Comparison of ENCODE assay signal across 24 cellular contexts in genomic region chrX:136572030-136572429, GRCh38. TPM values are rescaled to one million over a fixed set of nuclear protein-coding genes. Genes with fewer than 3 reads are reported as not detected.
DNase-seq lines count a peak whose midpoint lies in the region; ATAC-seq, FAIRE-seq and TF ChIP-seq lines count a peak whose summit lies in the region.
"Had no signal": no experiment of that assay in that cellular context is flagged by ENCODE, and none has a peak within 500 bp of the region (broad histone marks: within the 10 kb centered on the region; RNA-seq: fewer than 3 reads in every experiment).

No MANE protein-coding gene starts in this region.

- POLR2A ChIA-PET in activated CD4-positive, alpha-beta T cell treated with anti-CD3 and anti-CD28 coated beads, Interleukin-2, amount 10 ng/mL, durations not matched to agents 7 days and 5 days (lab: Charles Lee) = no interaction called here
- POLR2A ChIA-PET in SK-N-SH (lab: Yijun Ruan, JAX) = no interaction called here

- TF ChIP-seq CTCF in OCI-LY3 (IDR thresholded peaks at IDR 0.05; ENCODE audit: low read depth, low read length) (peak; percentile 38), SK-N-SH (IDR thresholded peaks at IDR 0.05) (no peak)

- no peaks in the 10 kb centered on the region for H3K36me3 Mint-ChIP-seq in activated CD4-positive, alpha-beta T cell treated with anti-CD3 and anti-CD28 coated beads, Interleukin-2, amount 10 ng/mL, durations not matched to agents 7 days and 5 days (ENCODE audit: low read depth)
- H3K36me3 Mint-ChIP-seq: naive B cell; stimulated activated naive B cell treated with anti-CD40 and anti-IgM and Interleukin-4, amounts not matched to agents 10 μg/mL and 1 μg/mL and 100 μg/mL, for 72 hours had no signal

- H3K27me3 ChIP-seq in OCI-LY3 (ENCODE audit: low read depth, low read length) (no peaks in the 10 kb centered on the region), SK-N-SH (ENCODE audit: insufficient read depth) (no peaks in the 10 kb centered on the region)
- H3K27me3 ChIP-seq: tibial nerve had no signal

- no peaks in the 10 kb centered on the region for H4K20me1 ChIP-seq in OCI-LY3 (ENCODE audit: insufficient read depth, low read length)
- no peaks in the 10 kb centered on the region for H4K20me1 ChIP-seq in SK-N-SH (ENCODE audit: insufficient read depth)

- 15% methylated on average over 2 of the region's 2 CpGs for WGBS in SK-N-SH (ENCODE audit: low lambda C conversion rate)

- H3K4me3 Mint-ChIP-seq in activated CD4-positive, alpha-beta T cell treated with anti-CD3 and anti-CD28 coated beads, Interleukin-2, amount 10 ng/mL, durations not matched to agents 7 days and 5 days = no peak overlapping the region
- H3K4me3 Mint-ChIP-seq: naive B cell; stimulated activated naive B cell treated with anti-CD40 and anti-IgM and Interleukin-4, amounts not matched to agents 10 μg/mL and 1 μg/mL and 100 μg/mL, for 72 hours had no signal

- CTCF ChIA-PET in activated CD4-positive, alpha-beta T cell treated with anti-CD3 and anti-CD28 coated beads, Interleukin-2, amount 10 ng/mL, durations not matched to agents 7 days and 5 days (lab: Charles Lee) = interaction anchor here (0.8 to 0.9 kb wide), 2 partner anchors 8 to 16 kb away, joined by 3 read pairs; no protein-coding TSS in a partner anchor
- CTCF ChIA-PET in SK-N-SH (lab: Yijun Ruan, JAX) = interaction anchor here (1.0 kb wide), 1 partner anchor 8 kb away, joined by 3 read pairs; no protein-coding TSS in a partner anchor

- peak overlapping the region; percentile 8; the same call in 1 of the 2 replicates for H3K4me2 ChIP-seq in OCI-LY3 (ENCODE audit: low read length)
- H3K4me2 ChIP-seq in SK-N-SH = no peak overlapping the region

- H2AFZ ChIP-seq in OCI-LY3 (ENCODE audit: low read depth, low read length) (peak overlapping the region; percentile 15; the same call in 1 of the 2 replicates), SK-N-SH (ENCODE audit: low read depth) (no peak overlapping the region)

- H3K27ac ChIP-seq in OCI-LY3 (ENCODE audit: low read length) = no peak overlapping the region
- H3K27ac ChIP-seq in SK-N-SH (ENCODE audit: low read depth in 2 of 2, low read length in 1 of 2) = no peak overlapping the region
- H3K27ac ChIP-seq: gastrocnemius medialis, skin epidermis, tibial nerve had no signal

- TF ChIP-seq RAD21 in SK-N-SH (IDR thresholded peaks at IDR 0.05; ENCODE audit: low read length) = no peak

- TF ChIP-seq EP300 in SK-N-SH (IDR thresholded peaks at IDR 0.05; ENCODE audit: borderline replicate concordance in 1 of 2, low read depth in 1 of 2, low read length in 1 of 2) = no peak

- H3K9me3 ChIP-seq in OCI-LY3 (ENCODE audit: insufficient read depth, low read length) = no peaks in the 10 kb centered on the region
- H3K9me3 ChIP-seq in SK-N-SH = no peaks in the 10 kb centered on the region
- H3K9me3 ChIP-seq: gastrocnemius medialis, tibial nerve had no signal

- DNase-seq in activated CD4-positive, alpha-beta T cell treated with anti-CD3 and anti-CD28 coated beads, Interleukin-2, amount 10 ng/mL, durations not matched to agents 7 days and 5 days = no peak
- DNase-seq in activated CD4-positive, alpha-beta T cell treated with anti-CD3 and anti-CD28 coated beads, Interleukin-2, amount 50 U/mL, for 4 hours = no peak
- DNase-seq in EL (no peak), SK-N-SH (no peak)
- DNase-seq: 8988T; activated effector memory CD4-positive, alpha-beta T cell treated with anti-CD3 and anti-CD28 coated beads, Interleukin-2, amount 50 U/mL, for 16 hours; amygdala; gastrocnemius medialis; Karpas-422; naive B cell; NCI-H146; NCI-H446; stimulated activated naive B cell treated with anti-CD40 and anti-IgM and Interleukin-4, amounts not matched to agents 10 μg/mL and 1 μg/mL and 100 μg/mL, for 72 hours had no signal

- H3K4me1 ChIP-seq in OCI-LY3 (ENCODE audit: low read length) (peaks cover 7% of the 10 kb centered on the region), SK-N-SH (ENCODE audit: control insufficient read depth in 1 of 2, insufficient read depth in 2 of 2, low read depth in 1 of 2, low read length in 1 of 2) (no peaks in the 10 kb centered on the region; a peak in 1 of 4 replicates)
- H3K4me1 ChIP-seq: gastrocnemius medialis, tibial nerve had no signal

- peak; percentile 56 for ATAC-seq in GM21786 (IDR thresholded peaks at IDR 0.05; ENCODE audit: unreplicated experiment)
- ATAC-seq in HG03095 (IDR thresholded peaks at IDR 0.05; ENCODE audit: unreplicated experiment) = no peak
- ATAC-seq: gastrocnemius medialis; stimulated activated naive B cell treated with anti-CD40 and anti-IgM and Interleukin-4, amounts not matched to agents 10 μg/mL and 1 μg/mL and 100 μg/mL, for 72 hours had no signal

- H3K9me2 ChIP-seq in SK-N-SH = no peaks in the 10 kb centered on the region

- H3K27me3 Mint-ChIP-seq in activated CD4-positive, alpha-beta T cell treated with anti-CD3 and anti-CD28 coated beads, Interleukin-2, amount 10 ng/mL, durations not matched to agents 7 days and 5 days = no peaks in the 10 kb centered on the region
- H3K27me3 Mint-ChIP-seq: naive B cell; stimulated activated naive B cell treated with anti-CD40 and anti-IgM and Interleukin-4, amounts not matched to agents 10 μg/mL and 1 μg/mL and 100 μg/mL, for 72 hours had no signal

- H3K36me3 ChIP-seq in OCI-LY3 (replicated peaks; ENCODE audit: low read depth, low read length) = no peaks in the 10 kb centered on the region
- no peaks in the 10 kb centered on the region for H3K36me3 ChIP-seq in SK-N-SH (replicated peaks in 1 of 2; ENCODE audit: control insufficient read depth in 1 of 2, insufficient read depth in 2 of 2, low read length in 1 of 2)
- H3K36me3 ChIP-seq: gastrocnemius medialis, tibial nerve had no signal

- no peak overlapping the region for H3K4me3 ChIP-seq in OCI-LY3 (ENCODE audit: low read length)
- H3K4me3 ChIP-seq in SK-N-SH (ENCODE audit: low read depth in 2 of 2, low read length in 1 of 2) = no peak overlapping the region
- H3K4me3 ChIP-seq: gastrocnemius medialis, skin epidermis, tibial nerve had no signal

- peaks cover 19% of the 10 kb centered on the region for H3K4me1 Mint-ChIP-seq in activated CD4-positive, alpha-beta T cell treated with anti-CD3 and anti-CD28 coated beads, Interleukin-2, amount 10 ng/mL, durations not matched to agents 7 days and 5 days
- H3K4me1 Mint-ChIP-seq: naive B cell; stimulated activated naive B cell treated with anti-CD40 and anti-IgM and Interleukin-4, amounts not matched to agents 10 μg/mL and 1 μg/mL and 100 μg/mL, for 72 hours had no signal

- H3F3A ChIP-seq in SK-N-SH (replicated peaks; ENCODE audit: insufficient read depth) = no peaks in the 10 kb centered on the region

- FAIRE-seq in islet of Langerhans (lab: Jason Lieb, UNC) = peak; percentile 13
- FAIRE-seq: endothelial cell of umbilical vein, H54, TTC549 had no signal

- H3K9me3 Mint-ChIP-seq in activated CD4-positive, alpha-beta T cell treated with anti-CD3 and anti-CD28 coated beads, Interleukin-2, amount 10 ng/mL, durations not matched to agents 7 days and 5 days = peaks cover 3% of the 10 kb centered on the region
- H3K9me3 Mint-ChIP-seq: naive B cell; stimulated activated naive B cell treated with anti-CD40 and anti-IgM and Interleukin-4, amounts not matched to agents 10 μg/mL and 1 μg/mL and 100 μg/mL, for 72 hours had no signal

- H3K79me2 ChIP-seq in OCI-LY3 (ENCODE audit: low read length) (no peaks in the 10 kb centered on the region), SK-N-SH (ENCODE audit: insufficient read depth) (no peaks in the 10 kb centered on the region)

- H3K27ac Mint-ChIP-seq in activated CD4-positive, alpha-beta T cell treated with anti-CD3 and anti-CD28 coated beads, Interleukin-2, amount 10 ng/mL, durations not matched to agents 7 days and 5 days = peak overlapping the region; percentile 36
- H3K27ac Mint-ChIP-seq: naive B cell; stimulated activated naive B cell treated with anti-CD40 and anti-IgM and Interleukin-4, amounts not matched to agents 10 μg/mL and 1 μg/mL and 100 μg/mL, for 72 hours had no signal

- H3K9ac ChIP-seq in OCI-LY3 (ENCODE audit: low read length) = no peak overlapping the region
- no peak overlapping the region for H3K9ac ChIP-seq in SK-N-SH

TF ChIP-seq in SK-N-SH, 30 proteins besides CTCF, POLR2A, EP300 and RAD21 (continues in another document):
- TF ChIP-seq ELF1 (IDR thresholded peaks at IDR 0.05) (no peak), POLR2AphosphoS5 (IDR thresholded peaks at IDR 0.05; ENCODE audit: low read depth, low read length) (no peak), RCOR1 (IDR thresholded peaks at IDR 0.05; ENCODE audit: low read length) (no peak), FOXJ3 (CRISPR knock-in tag; IDR thresholded peaks at IDR 0.05) (no peak), USF2 (IDR thresholded peaks at IDR 0.05; ENCODE audit: borderline replicate concordance, low read depth, low read length) (no peak), TCF12 (IDR thresholded peaks at IDR 0.05) (no peak), NRF1 (IDR thresholded peaks at IDR 0.05; ENCODE audit: low read depth, low read length) (no peak), YY1 (IDR thresholded peaks at IDR 0.05; ENCODE audit: low read depth) (no peak), RXRA (IDR thresholded peaks at IDR 0.05; ENCODE audit: borderline replicate concordance, low read depth) (no peak), TEAD4 (IDR thresholded peaks at IDR 0.05; ENCODE audit: borderline replicate concordance, insufficient read depth) (no peak), FOXM1 (IDR thresholded peaks at IDR 0.05; ENCODE audit: low read depth) (no peak), MEF2A (IDR thresholded peaks at IDR 0.05; ENCODE audit: borderline replicate concordance, low read depth) (no peak), CHD2 (IDR thresholded peaks at IDR 0.05; ENCODE audit: low read length, partially characterized antibody) (no peak), MXI1 (IDR thresholded peaks at IDR 0.05; ENCODE audit: low read depth, low read length) (no peak)

RNA-seq across cellular contexts. Expression of gene VGLL1, which starts 40.0 kb away (rescaled TPM):
- total RNA-seq in activated CD4-positive, alpha-beta T cell treated with anti-CD3 and anti-CD28 coated beads, Interleukin-2, amount 10 ng/mL, durations not matched to agents 7 days and 5 days = not detected
- polyA plus RNA-seq in SK-N-SH (2012; rRNA removed) = not detected in 2 replicates
- not detected in 2 replicates for polyA plus RNA-seq in SK-N-SH (2012; cell fraction: cytosol; rRNA removed)
- not detected in 2 replicates for polyA plus RNA-seq in SK-N-SH (2012; cell fraction: nucleus; rRNA removed)
- total RNA-seq: activated CD8-positive, alpha-beta memory T cell treated with anti-CD3 and anti-CD28 coated beads for 36 hours; cerebellum; endothelial cell of umbilical vein; gastrocnemius medialis; tibial nerve had no signal
- polyA plus RNA-seq: endothelial cell of umbilical vein had no signal
